ENCODE assay signal across 1 cellular context in genomic region chr19:44303976-44304568, GRCh38.
TF ChIP-seq lines count a peak whose summit lies in the region.

No MANE protein-coding gene starts in this region.

TF ChIP-seq in HepG2, 621 proteins besides CTCF, POLR2A, EP300 and RAD21:
- peak; percentile 6 for TF ChIP-seq AGO1 (IDR thresholded peaks at IDR 0.05; ENCODE audit: low read depth, low read length, poor library complexity, severe bottlenecking)
- no peak for TF ChIP-seq NBN (conservative IDR thresholded peaks at IDR 0.05)
